Comparison of ENCODE assay signal across 14 cellular contexts in genomic region chr2:201830666-201831065, GRCh38. TPM values are rescaled to one million over a fixed set of nuclear protein-coding genes. Genes with fewer than 3 reads are reported as not detected.
"Had no signal": no experiment of that assay in that cellular context is flagged by ENCODE, and none has a peak within 500 bp of the region (broad histone marks: within the 10 kb centered on the region; RNA-seq: fewer than 3 reads in every experiment).

No MANE protein-coding gene starts in this region.

- H3K9me3 ChIP-seq: body of pancreas, psoas muscle, right lobe of liver had no signal

- H3K36me3 ChIP-seq: right lobe of liver had no signal

- DNase-seq: activated B cell treated with CpG ODN at 0.5 μM for 24 hours; activated CD4-positive, alpha-beta T cell treated with anti-CD3 and anti-CD28 coated beads for 48 hours; activated CD8-positive, alpha-beta T cell treated with anti-CD3 and anti-CD28 coated beads for 36 hours; activated effector memory CD4-positive, alpha-beta T cell treated with anti-CD3 and anti-CD28 coated beads, Interleukin-2, amount 50 U/mL, for 16 hours; activated T-cell treated with anti-CD3 and anti-CD28 coated beads, Interleukin-2, amount 50 U/mL, for 4 hours; body of pancreas; central memory CD4-positive, alpha-beta T cell; hypothalamus; psoas muscle; right lobe of liver; stimulated activated CD4-positive, alpha-beta T cell treated with anti-CD3 and anti-CD28 coated beads, Interleukin-2, amount 100 ng/mL, for 24 hours; T-helper 2 cell had no signal

- H3K4me1 ChIP-seq: body of pancreas, psoas muscle, right lobe of liver had no signal

- ATAC-seq: activated CD8-positive, alpha-beta T cell treated with anti-CD3 and anti-CD28 coated beads for 36 hours; activated T-cell treated with anti-CD3 and anti-CD28 coated beads, Interleukin-2, amount 50 U/mL, for 4 hours; body of pancreas; esophagus mucosa; psoas muscle; right lobe of liver had no signal

- H3K4me3 ChIP-seq: body of pancreas, coronary artery, psoas muscle, right lobe of liver had no signal

RNA-seq across cellular contexts. Expression of gene CDK15, which starts 24.3 kb away (rescaled TPM):
- total RNA-seq: activated B cell treated with CpG ODN at 0.5 μM for 24 hours; activated CD8-positive, alpha-beta T cell treated with anti-CD3 and anti-CD28 coated beads for 36 hours; activated T-cell treated with anti-CD3 and anti-CD28 coated beads, Interleukin-2, amount 50 U/mL, for 4 hours; right lobe of liver had no signal
